ENCODE assay signal across 10 cellular contexts in the genomic region with DNA sequence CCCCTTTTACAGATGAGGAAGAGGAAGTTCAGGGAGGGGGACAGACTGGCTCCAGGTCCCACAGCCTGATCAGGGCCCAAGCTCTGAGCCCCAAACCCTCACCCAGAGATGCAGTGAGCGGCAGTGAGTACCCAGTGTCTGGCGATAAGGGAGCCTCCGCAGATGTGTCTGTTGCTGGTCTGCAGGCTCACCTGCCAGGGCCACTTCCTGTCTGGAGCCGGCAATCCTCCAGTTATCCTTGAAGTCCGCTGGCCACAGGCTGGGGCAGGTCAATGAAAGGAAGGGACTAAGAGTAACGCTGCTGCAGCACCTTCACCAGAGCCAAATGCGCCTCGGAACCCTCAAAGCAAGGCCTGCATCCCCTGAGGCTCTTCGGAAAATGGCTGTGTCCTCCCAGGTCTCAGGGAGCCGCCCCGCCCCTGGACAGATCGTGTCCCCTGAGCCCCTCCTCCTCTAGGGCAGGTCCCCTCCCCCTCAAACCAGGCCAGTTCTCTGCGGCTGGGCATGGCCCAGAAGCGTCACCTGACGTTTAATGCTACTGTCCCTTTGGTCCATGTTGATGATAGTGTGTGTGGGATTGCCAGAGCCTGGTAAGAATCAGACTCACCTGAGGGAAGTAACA. TPM values are rescaled to one million over a fixed set of nuclear protein-coding genes. Genes with fewer than 3 reads are reported as not detected.
DNase-seq lines count a peak whose midpoint lies in the region; ATAC-seq, FAIRE-seq and TF ChIP-seq lines count a peak whose summit lies in the region.
"Had no signal": no experiment of that assay in that cellular context is flagged by ENCODE, and none has a peak within 500 bp of the region (broad histone marks: within the 10 kb centered on the region; RNA-seq: fewer than 3 reads in every experiment).

No MANE protein-coding gene starts in this region.

- no peaks in the 10 kb centered on the region for H3K36me3 Mint-ChIP-seq in activated naive CD4-positive, alpha-beta T cell treated with anti-CD3 and anti-CD28 coated beads, Interleukin-2, amount 50 U/mL, for 24 hours
- no peaks in the 10 kb centered on the region for H3K36me3 Mint-ChIP-seq in mesothelial cell of epicardium

- H3K9me3 ChIP-seq in H1 (ENCODE audit: insufficient read depth in 2 of 2, low read depth in 1 of 2, low read length in 1 of 2) (no peaks in the 10 kb centered on the region), upper lobe of left lung (no peaks in the 10 kb centered on the region)

- H3K4me3 ChIP-seq in H1 (ENCODE audit: extremely low read depth in 1 of 4, insufficient read depth in 2 of 4, low read depth in 3 of 4, low read length in 4 of 4) (peak overlapping the region; percentile 33 to 68 (median 52)), upper lobe of left lung (peak overlapping the region in 3 of 4 donors; percentile 40 to 49 (median 43))

- H4K91ac ChIP-seq in H1 (replicated peaks; ENCODE audit: insufficient read length, low read length), result peak overlapping the region; percentile 68

- peak overlapping the region; percentile 62; the same call in 1 of the 2 replicates for H2AFZ ChIP-seq in H1 (ENCODE audit: low read length)

- H3K36me3 ChIP-seq in H1 (ENCODE audit: control insufficient read depth in 2 of 4, insufficient read depth in 4 of 4, low read length in 3 of 4) (no peaks in the 10 kb centered on the region), upper lobe of left lung (no peaks in the 10 kb centered on the region)

- no peak overlapping the region for H3K27ac Mint-ChIP-seq in activated naive CD4-positive, alpha-beta T cell treated with anti-CD3 and anti-CD28 coated beads, Interleukin-2, amount 50 U/mL, for 24 hours
- no peak overlapping the region for H3K27ac Mint-ChIP-seq in mesothelial cell of epicardium

- peaks cover 0 to 15% (median 6%) of the 10 kb centered on the region in 4 experiments; a peak in 6 of 7 replicates for H3K4me1 ChIP-seq in H1 (replicated peaks in 1 of 4; ENCODE audit: control insufficient read depth in 3 of 4, insufficient read depth in 4 of 4, low read length in 3 of 4)
- H3K4me1 ChIP-seq in upper lobe of left lung, result peaks cover 10 to 21% (median 12%) of the 10 kb centered on the region in 4 donors

- ATAC-seq in upper lobe of left lung (ENCODE audit: low FRiP score in 2 of 2) (peak; percentile 18 to 78), HG03520 (IDR thresholded peaks at IDR 0.05; ENCODE audit: unreplicated experiment) (no peak)

- no peak for TF ChIP-seq RAD21 in H1 (IDR thresholded peaks at IDR 0.05 in 1 of 2, conservative IDR thresholded peaks at IDR 0.05 in 1 of 2; ENCODE audit: low read depth in 2 of 2, low read length in 2 of 2)

- H3K4me3 Mint-ChIP-seq in activated naive CD4-positive, alpha-beta T cell treated with anti-CD3 and anti-CD28 coated beads, Interleukin-2, amount 50 U/mL, for 24 hours, result peak overlapping the region; percentile 45
- H3K4me3 Mint-ChIP-seq in mesothelial cell of epicardium, result peak overlapping the region; percentile 72

- 25% methylated on average over 15 of the region's 15 CpGs; no CpG with 5 or more reads in 1 of the 2 experiments for WGBS in H1 (ENCODE audit: extremely low coverage in 1 of 2, insufficient coverage in 1 of 2, insufficient read length in 1 of 2, insufficient replicate concordance in 2 of 2, low coverage in 1 of 2, low lambda C conversion rate in 2 of 2, missing lambda C conversion rate in 1 of 2), 2 experiments
- 60 to 72% methylated on average over 12 to 15 of the region's 15 CpGs for WGBS in upper lobe of left lung, 2 donors

- no peaks in the 10 kb centered on the region; a peak in 1 of 4 replicates for H3K79me2 ChIP-seq in H1 (ENCODE audit: control insufficient read depth in 1 of 2, insufficient read depth in 2 of 2, low read length in 2 of 2)

- H2BK20ac ChIP-seq in H1 (ENCODE audit: low read length), result no peak overlapping the region

- CTCF ChIA-PET in H1 (lab: Charles Lee; ENCODE audit: partially characterized antibody), result interaction anchor here (1.1 kb wide), 1 partner anchor 37 kb away, joined by 3 read pairs; no protein-coding TSS in a partner anchor

- H4K5ac ChIP-seq in H1 (ENCODE audit: insufficient read length, low read depth, low read length), result no peak overlapping the region

- TF ChIP-seq EP300 in H1 (IDR thresholded peaks at IDR 0.05; ENCODE audit: borderline replicate concordance in 1 of 2, low read depth in 2 of 2, low read length in 2 of 2), result no peak
- no peak for TF ChIP-seq EP300 in upper lobe of left lung (IDR thresholded peaks at IDR 0.05)

- 0 out of 2 replicates have a peak overlapping the region, but pooled peaks have one; percentile 73 for H2BK12ac ChIP-seq in H1 (ENCODE audit: low read depth, low read length)

- no peak overlapping the region for H2BK120ac ChIP-seq in H1 (replicated peaks; ENCODE audit: low read depth, low read length)

- no peaks in the 10 kb centered on the region for H3K9me3 Mint-ChIP-seq in activated naive CD4-positive, alpha-beta T cell treated with anti-CD3 and anti-CD28 coated beads, Interleukin-2, amount 50 U/mL, for 24 hours
- no peaks in the 10 kb centered on the region for H3K9me3 Mint-ChIP-seq in mesothelial cell of epicardium

- H3K18ac ChIP-seq in H1 (ENCODE audit: extremely low read depth, low read length), result peak overlapping the region; percentile 99

- peak overlapping the region in 2 of 4 experiments; percentile 50 to 76; a peak in 3 of 7 replicates for H3K9ac ChIP-seq in H1 (replicated peaks in 1 of 4; ENCODE audit: extremely low read depth in 1 of 4, low read depth in 3 of 4, low read length in 3 of 4)

- no peak for FAIRE-seq in H1 (lab: Jason Lieb, UNC)

- peak overlapping the region; percentile 72; the same call in 1 of the 2 replicates for H2BK5ac ChIP-seq in H1 (ENCODE audit: low read depth, low read length)

- no peak overlapping the region for H3K4ac ChIP-seq in H1 (replicated peaks; ENCODE audit: insufficient read length, low read depth, low read length)

- peaks cover 15% of the 10 kb centered on the region for H3K4me1 Mint-ChIP-seq in activated naive CD4-positive, alpha-beta T cell treated with anti-CD3 and anti-CD28 coated beads, Interleukin-2, amount 50 U/mL, for 24 hours
- peaks cover 26% of the 10 kb centered on the region for H3K4me1 Mint-ChIP-seq in mesothelial cell of epicardium

- H3K56ac ChIP-seq in H1 (replicated peaks; ENCODE audit: insufficient read length, low read depth, low read length), result no peak overlapping the region

- POLR2A ChIA-PET in H1 (lab: Charles Lee; ENCODE audit: partially characterized antibody), result interaction anchor here (0.5 to 1.0 kb wide), 2 partner anchors 17 to 736 kb away, joined by 3 read pairs; no protein-coding TSS in a partner anchor

- H3K79me1 ChIP-seq in H1 (ENCODE audit: low read depth, low read length), result no peaks in the 10 kb centered on the region

- no peak overlapping the region for H3K27ac ChIP-seq in H1 (ENCODE audit: low read depth, low read length)
- H3K27ac ChIP-seq in upper lobe of left lung, result peak overlapping the region in 1 of 4 donors; percentile 44
- H3K27ac ChIP-seq: C4-2B had no signal

- no peak overlapping the region for H3K23ac ChIP-seq in H1 (ENCODE audit: insufficient read length)

- peak overlapping the region; percentile 83; the same call in 1 of the 2 replicates for H4K8ac ChIP-seq in H1 (ENCODE audit: extremely low read depth, insufficient read depth, low read length)

- peaks cover 4% of the 10 kb centered on the region for H3K23me2 ChIP-seq in H1 (ENCODE audit: low read depth, low read length)

- H3K14ac ChIP-seq in H1 (ENCODE audit: insufficient read length), result no peak overlapping the region

- H4K20me1 ChIP-seq in H1 (replicated peaks in 1 of 2; ENCODE audit: control insufficient read depth in 1 of 2, insufficient read depth in 2 of 2, low read length in 2 of 2), result peaks cover 0 to 3% of the 10 kb centered on the region in 2 experiments

- peak overlapping the region; percentile 54; the same call in 1 of the 2 replicates for H2BK15ac ChIP-seq in H1 (ENCODE audit: low read length)

- H3K4me2 ChIP-seq in H1 (ENCODE audit: insufficient read depth in 1 of 2, low read depth in 2 of 2, low read length in 2 of 2), result peak overlapping the region; percentile 88 to 93

- no peak for DNase-seq in activated naive CD4-positive, alpha-beta T cell (lab: John Stamatoyannopoulos, UW)
- peak; percentile 31 to 84 for DNase-seq in H1 (ENCODE audit: low read depth in 1 of 2, low spot score in 2 of 2)
- peak in 1 of 2 experiments; percentile 47 for DNase-seq in mesothelial cell of epicardium (ENCODE audit: low spot score in 2 of 2, unreplicated experiment in 2 of 2)
- peak in 1 of 2 donors; percentile 32 for DNase-seq in upper lobe of left lung
- DNase-seq in NCI-H69 (lab: John Stamatoyannopoulos, UW), result no peak
- no peak for DNase-seq in NCI-H226
- DNase-seq: NCI-H2081 had no signal

- no peak overlapping the region for H2AK5ac ChIP-seq in H1 (ENCODE audit: low read depth, low read length)

- H3K27me3 Mint-ChIP-seq in activated naive CD4-positive, alpha-beta T cell treated with anti-CD3 and anti-CD28 coated beads, Interleukin-2, amount 50 U/mL, for 24 hours, result peaks cover 3% of the 10 kb centered on the region
- H3K27me3 Mint-ChIP-seq in mesothelial cell of epicardium (ENCODE audit: low read depth), result no peaks in the 10 kb centered on the region

- TF ChIP-seq POLR2A in H1 (IDR thresholded peaks at IDR 0.05; ENCODE audit: control extremely low read depth in 1 of 2, low read depth in 2 of 2, low read length in 2 of 2), result no peak; a peak in 1 of 3 replicates
- no peak for TF ChIP-seq POLR2A in upper lobe of left lung (IDR thresholded peaks at IDR 0.05)

- peaks cover 0 to 7% (median 0%) of the 10 kb centered on the region in 4 experiments; a peak in 2 of 7 replicates for H3K27me3 ChIP-seq in H1 (replicated peaks in 1 of 4; ENCODE audit: control insufficient read depth in 3 of 4, extremely low read depth in 1 of 4, insufficient read depth in 3 of 4, low read length in 3 of 4)
- H3K27me3 ChIP-seq in upper lobe of left lung, result no peaks in the 10 kb centered on the region

- no peak for TF ChIP-seq CTCF in H1 (IDR thresholded peaks at IDR 0.05; ENCODE audit: control extremely low read depth in 1 of 3, insufficient read depth in 1 of 3, low read depth in 1 of 3, low read length in 3 of 3)
- no peak for TF ChIP-seq CTCF in mesothelial cell of epicardium (IDR thresholded peaks at IDR 0.05; ENCODE audit: unreplicated experiment)
- no peak for TF ChIP-seq CTCF in upper lobe of left lung (IDR thresholded peaks at IDR 0.05)

RNA-seq across cellular contexts. Expression of gene MYL3, which starts 51.5 kb away (rescaled TPM):
- not detected in 2 replicates for total RNA-seq in H1 (2021; fragmentation: NEBNext Ultra II Directional; extraction: Animal tissue kit (Norgen Biotek cat#: 25700))
- polyA plus RNA-seq in H1 (2011; rRNA removed), result 0.06 TPM in 1 of 2 replicates, not detected in the other
- 0.10 TPM for polyA plus RNA-seq in H1 (2011; cell fraction: cytosol; rRNA removed)
- not detected for polyA plus RNA-seq in H1 (2011; cell fraction: nucleus; rRNA removed)
- 0.19 to 0.27 TPM in 2 of 4 replicates, not detected in the others for polyA plus RNA-seq in H1 (2012, experiment 1 of 2)
- 0.33 TPM for polyA plus RNA-seq in H1 (2012, experiment 2 of 2)
- 0.08 TPM for polyA plus RNA-seq in H1 (2013, experiment 1 of 2)
- polyA plus RNA-seq in H1 (2013, experiment 2 of 2), result not detected
- not detected in 2 replicates for polyA minus RNA-seq in H1 (2011; rRNA and poly(A)+ RNA removed)
- polyA minus RNA-seq in H1 (2011; cell fraction: cytosol; rRNA and poly(A)+ RNA removed), result not detected
- not detected for polyA minus RNA-seq in H1 (2011; cell fraction: nucleus; rRNA and poly(A)+ RNA removed)
- total RNA-seq in mesothelial cell of epicardium (5.2 to 6.8 TPM (median 5.3 TPM) in 3 replicates), upper lobe of left lung (1 to 10 TPM; 1.2 to 6.3 (median 2.6) TPM)

Comparison
In these comparisons a context has a peak if more than half of its experiments do, and no peak if none do; other contexts are left out.
1. DNase-seq: peak in H1 (2 of 2); none in activated naive CD4-positive, alpha-beta T cell (0 of 4), NCI-H69 (single experiment) and NCI-H226 (single experiment).